In genomic region chr3:61824553-61825135, GRCh38 we compare ENCODE assay signal across 21 cellular contexts.
DNase-seq lines count a peak whose midpoint lies in the region; FAIRE-seq lines count a peak whose summit lies in the region.
"Had no signal": no experiment of that assay in that cellular context is flagged by ENCODE, and none has a peak within 500 bp of the region (broad histone marks: within the 10 kb centered on the region; RNA-seq: fewer than 3 reads in every experiment).

No MANE protein-coding gene starts in this region.

- no peaks in the 10 kb centered on the region for H3K36me3 ChIP-seq in Karpas-422 (ENCODE audit: insufficient read depth, low read length)
- H3K36me3 ChIP-seq: BE2C had no signal

- no peak overlapping the region for H3K9ac ChIP-seq in Karpas-422 (ENCODE audit: low read length)

- H3K9me3 Mint-ChIP-seq in activated naive CD4-positive, alpha-beta T cell treated with anti-CD3 and anti-CD28 coated beads, Interleukin-2, amount 10 ng/mL, durations not matched to agents 7 days and 5 days = no peaks in the 10 kb centered on the region
- H3K9me3 Mint-ChIP-seq: CD4-positive, alpha-beta T cell had no signal

- in situ Hi-C loops in Caki2 (cut with HindIII; ENCODE audit: low pct_unique_long_range_greater_than_20kb, low sequenced_read_pairs) = no loop called here

- H3K9me2 ChIP-seq in Karpas-422 (replicated peaks; ENCODE audit: insufficient read depth, low read length) = no peaks in the 10 kb centered on the region

- H3K4me1 Mint-ChIP-seq in activated naive CD4-positive, alpha-beta T cell treated with anti-CD3 and anti-CD28 coated beads, Interleukin-2, amount 10 ng/mL, durations not matched to agents 7 days and 5 days = no peaks in the 10 kb centered on the region

- H3K4me3 ChIP-seq in Karpas-422 (ENCODE audit: low read length) = no peak overlapping the region
- H3K4me3 ChIP-seq: A549 had no signal

- H3K27me3 Mint-ChIP-seq in activated naive CD4-positive, alpha-beta T cell treated with anti-CD3 and anti-CD28 coated beads, Interleukin-2, amount 10 ng/mL, durations not matched to agents 7 days and 5 days = no peaks in the 10 kb centered on the region

- peak; percentile 73 for FAIRE-seq in RCC 7860 (lab: Jason Lieb, UNC)
- FAIRE-seq: A549 had no signal

- no peaks in the 10 kb centered on the region for H3K27me3 ChIP-seq in Karpas-422 (ENCODE audit: low read length)

- DNase-seq in Caki2 (ENCODE audit: low read depth) (peak; percentile 74), RCC 7860 (ENCODE audit: low spot score) (peak; percentile 41), glomerular visceral epithelial cell (ENCODE audit: extremely low spot score) (peak; percentile 8), renal cortical epithelial cell (ENCODE audit: low read depth) (peak; percentile 76), NCI-H2081 treated with DMSO at 0.1 percent for 48 hours (lab: John Stamatoyannopoulos, UW) (no peak), OCI-M1 (lab: John Stamatoyannopoulos, UW) (no peak), Karpas-422 (no peak)
- DNase-seq in activated naive CD4-positive, alpha-beta T cell treated with anti-CD3 and anti-CD28 coated beads, Interleukin-2, amount 10 ng/mL, durations not matched to agents 7 days and 5 days = no peak
- DNase-seq: BE2C; Caco-2; CD4-positive, alpha-beta T cell; DMS153; GDM1; KG1; NCI-H1105; NCI-H2029 treated with DMSO at 0.1 percent for 48 hours; NCI-H2171 treated with DMSO at 0.1 percent for 48 hours; NCI-H524 treated with DMSO at 0.1 percent for 48 hours; NCI-H82 had no signal

- CTCF ChIA-PET in activated naive CD4-positive, alpha-beta T cell treated with anti-CD3 and anti-CD28 coated beads, Interleukin-2, amount 10 ng/mL, durations not matched to agents 7 days and 5 days (lab: Charles Lee) = no interaction called here

- no peak overlapping the region for H3K4me3 Mint-ChIP-seq in activated naive CD4-positive, alpha-beta T cell treated with anti-CD3 and anti-CD28 coated beads, Interleukin-2, amount 10 ng/mL, durations not matched to agents 7 days and 5 days
- H3K4me3 Mint-ChIP-seq: CD4-positive, alpha-beta T cell had no signal

- no peaks in the 10 kb centered on the region for H3K36me3 Mint-ChIP-seq in activated naive CD4-positive, alpha-beta T cell treated with anti-CD3 and anti-CD28 coated beads, Interleukin-2, amount 10 ng/mL, durations not matched to agents 7 days and 5 days

- no peaks in the 10 kb centered on the region for H3K9me3 ChIP-seq in Karpas-422 (ENCODE audit: low read length)
- H3K9me3 ChIP-seq: A549, BE2C, Caco-2 had no signal

- H3K79me2 ChIP-seq in Karpas-422 (ENCODE audit: low read length) = no peaks in the 10 kb centered on the region

- H3K4me1 ChIP-seq in Karpas-422 (ENCODE audit: low read length) = no peaks in the 10 kb centered on the region
- H3K4me1 ChIP-seq: A549, BE2C, Caco-2 had no signal

- H3K27ac ChIP-seq in Karpas-422 (ENCODE audit: low read length) = no peak overlapping the region
- H3K27ac ChIP-seq: A549, HL-60 had no signal

- no peaks in the 10 kb centered on the region for H4K20me1 ChIP-seq in Karpas-422 (ENCODE audit: insufficient read depth, low read depth, low read length)

- no peak overlapping the region for H2AFZ ChIP-seq in Karpas-422 (ENCODE audit: low read length)

- no peak overlapping the region for H3K27ac Mint-ChIP-seq in activated naive CD4-positive, alpha-beta T cell treated with anti-CD3 and anti-CD28 coated beads, Interleukin-2, amount 10 ng/mL, durations not matched to agents 7 days and 5 days
- H3K27ac Mint-ChIP-seq: CD4-positive, alpha-beta T cell had no signal

- no peak overlapping the region for H3K4me2 ChIP-seq in Karpas-422 (ENCODE audit: low read depth, low read length, poor library complexity, severe bottlenecking)
- H3K4me2 ChIP-seq: A549 had no signal

Comparison
In these comparisons a context has a peak if more than half of its experiments do, and no peak if none do; other contexts are left out.
1. DNase-seq: peak in Caki2 (single experiment), RCC 7860 (single experiment), glomerular visceral epithelial cell (single experiment) and renal cortical epithelial cell (single experiment); none in activated naive CD4-positive, alpha-beta T cell treated with anti-CD3 and anti-CD28 coated beads, Interleukin-2, amount 10 ng/mL, durations not matched to agents 7 days and 5 days (single experiment), NCI-H2081 treated with DMSO at 0.1 percent for 48 hours (single experiment), OCI-M1 (single experiment) and Karpas-422 (single experiment).